In genomic region chr13:41315466-41316047, GRCh38 we compare ENCODE assay signal across 13 cellular contexts. TPM values are rescaled to one million over a fixed set of nuclear protein-coding genes. Genes with fewer than 3 reads are reported as not detected.
DNase-seq lines count a peak whose midpoint lies in the region; ATAC-seq, FAIRE-seq and TF ChIP-seq lines count a peak whose summit lies in the region.
"Had no signal": no experiment of that assay in that cellular context is flagged by ENCODE, and none has a peak within 500 bp of the region (broad histone marks: within the 10 kb centered on the region; RNA-seq: fewer than 3 reads in every experiment).

No MANE protein-coding gene starts in this region.

- H3K4me1 ChIP-seq in iPS-20b (ENCODE audit: insufficient read depth, low read length) (peaks cover 23% of the 10 kb centered on the region), kidney (ENCODE audit: control insufficient read depth in 1 of 2, insufficient read depth in 1 of 2, low read depth in 1 of 2, low read length in 2 of 2) (peaks cover 0 to 6% of the 10 kb centered on the region in 2 donors)

- H3K36me3 ChIP-seq in iPS-20b (ENCODE audit: insufficient read depth, low read depth, low read length) (peaks cover 36% of the 10 kb centered on the region), kidney (ENCODE audit: control insufficient read depth in 1 of 2, insufficient read depth in 2 of 2, low read length in 2 of 2) (peaks cover 0 to under 1% of the 10 kb centered on the region in 2 donors)
- H3K36me3 ChIP-seq: lower lobe of right lung, suprapubic skin had no signal

- no peak overlapping the region for H3K4me3 Mint-ChIP-seq in activated T-helper 1 cell treated with anti-CD3 and anti-CD28 coated beads, Interleukin-12 subunit alpha, Interleukin-12 subunit beta, Interleukin-2, Interleukin-4 antibody, amounts not matched to agents 30 ng/mL and 10 ng/mL and 1 ng/mL, durations not matched to agents 14 hours and 24 hours and 36 hours

- FAIRE-seq in kidney (lab: Jason Lieb, UNC): no peak
- FAIRE-seq: colon had no signal

- no peaks in the 10 kb centered on the region for H3K9me3 Mint-ChIP-seq in activated T-helper 1 cell treated with anti-CD3 and anti-CD28 coated beads, Interleukin-12 subunit alpha, Interleukin-12 subunit beta, Interleukin-2, Interleukin-4 antibody, amounts not matched to agents 30 ng/mL and 10 ng/mL and 1 ng/mL, durations not matched to agents 14 hours and 24 hours and 36 hours

- no peaks in the 10 kb centered on the region for H3K27me3 ChIP-seq in iPS-20b (ENCODE audit: insufficient read depth, low read length)
- H3K27me3 ChIP-seq: suprapubic skin had no signal

- intact Hi-C loops in activated T-helper 1 cell treated with anti-CD3 and anti-CD28 coated beads, Interleukin-12 subunit alpha, Interleukin-12 subunit beta, Interleukin-2, Interleukin-4 antibody, amounts not matched to agents 30 ng/mL and 10 ng/mL and 1 ng/mL, durations not matched to agents 14 hours and 24 hours and 36 hours (cut with micrococcal nuclease): loop anchor here (10.0 kb wide), 1 partner anchor 729 kb away; the partner anchor contains the start of gene DGKH
- intact Hi-C loops in kidney (cut with DNase I): no loop called here

- H3K4me1 Mint-ChIP-seq in activated T-helper 1 cell treated with anti-CD3 and anti-CD28 coated beads, Interleukin-12 subunit alpha, Interleukin-12 subunit beta, Interleukin-2, Interleukin-4 antibody, amounts not matched to agents 30 ng/mL and 10 ng/mL and 1 ng/mL, durations not matched to agents 14 hours and 24 hours and 36 hours (ENCODE audit: low read depth): peaks cover 47% of the 10 kb centered on the region

- ATAC-seq in GM21381 (IDR thresholded peaks at IDR 0.05; ENCODE audit: unreplicated experiment) (no peak), GM21367 (IDR thresholded peaks at IDR 0.05; ENCODE audit: unreplicated experiment) (no peak)
- ATAC-seq: lower lobe of right lung, psoas muscle had no signal

- H3K27ac Mint-ChIP-seq in activated T-helper 1 cell treated with anti-CD3 and anti-CD28 coated beads, Interleukin-12 subunit alpha, Interleukin-12 subunit beta, Interleukin-2, Interleukin-4 antibody, amounts not matched to agents 30 ng/mL and 10 ng/mL and 1 ng/mL, durations not matched to agents 14 hours and 24 hours and 36 hours: peak overlapping the region; percentile 54

- peak overlapping the region; percentile 46; the same call in 1 of the 2 replicates for H3K4me3 ChIP-seq in iPS-20b (ENCODE audit: low read length)
- H3K4me3 ChIP-seq in kidney (ENCODE audit: low read length in 2 of 2): no peak overlapping the region
- H3K4me3 ChIP-seq: lower lobe of right lung, suprapubic skin had no signal

- no peaks in the 10 kb centered on the region for H3K27me3 Mint-ChIP-seq in activated T-helper 1 cell treated with anti-CD3 and anti-CD28 coated beads, Interleukin-12 subunit alpha, Interleukin-12 subunit beta, Interleukin-2, Interleukin-4 antibody, amounts not matched to agents 30 ng/mL and 10 ng/mL and 1 ng/mL, durations not matched to agents 14 hours and 24 hours and 36 hours (ENCODE audit: insufficient read depth)

- no peak for TF ChIP-seq CTCF in AG09319 (IDR thresholded peaks at IDR 0.05; ENCODE audit: low read depth, low read length)
- no peak for TF ChIP-seq CTCF in kidney (IDR thresholded peaks at IDR 0.05; ENCODE audit: borderline replicate concordance, extremely low read depth, insufficient read depth)

- H3K27ac ChIP-seq in iPS-20b (ENCODE audit: low read length): no peak overlapping the region
- H3K27ac ChIP-seq in kidney (ENCODE audit: low read depth in 2 of 2, low read length in 2 of 2): no peak overlapping the region
- H3K27ac ChIP-seq: lower lobe of right lung, suprapubic skin had no signal

- DNase-seq in AG09319 (ENCODE audit: extremely low read depth, low read depth) (peak; percentile 28), EL (peak; percentile 43), kidney (no peak), SKM-1 treated with dmso at 0.1 percent for 144 hours (lab: John Stamatoyannopoulos, UW; ENCODE audit: unreplicated experiment) (no peak)
- DNase-seq in activated T-helper 1 cell treated with anti-CD3 and anti-CD28 coated beads, Interleukin-12 subunit alpha, Interleukin-12 subunit beta, Interleukin-2, Interleukin-4 antibody, amounts not matched to agents 30 ng/mL and 10 ng/mL and 1 ng/mL, durations not matched to agents 14 hours and 24 hours and 36 hours (ENCODE audit: low spot score): no peak
- DNase-seq: lower lobe of right lung, NCI-H1417 had no signal

- H3K9ac ChIP-seq in iPS-20b (ENCODE audit: low read depth, low read length): no peak overlapping the region
- no peak overlapping the region for H3K9ac ChIP-seq in kidney (ENCODE audit: low read length in 2 of 2)

- peaks cover 15% of the 10 kb centered on the region for H3K36me3 Mint-ChIP-seq in activated T-helper 1 cell treated with anti-CD3 and anti-CD28 coated beads, Interleukin-12 subunit alpha, Interleukin-12 subunit beta, Interleukin-2, Interleukin-4 antibody, amounts not matched to agents 30 ng/mL and 10 ng/mL and 1 ng/mL, durations not matched to agents 14 hours and 24 hours and 36 hours (ENCODE audit: low read depth)

- H3K9me3 ChIP-seq in iPS-20b (ENCODE audit: insufficient read depth, low read depth, low read length) (no peaks in the 10 kb centered on the region), kidney (ENCODE audit: control insufficient read depth in 1 of 2, low read length in 2 of 2) (no peaks in the 10 kb centered on the region)
- H3K9me3 ChIP-seq: lower lobe of right lung, psoas muscle, suprapubic skin had no signal

RNA-seq across cellular contexts. Expression of gene NAA16, which starts 4.5 kb away (rescaled TPM):
- total RNA-seq in activated T-helper 1 cell treated with anti-CD3 and anti-CD28 coated beads, Interleukin-12 subunit alpha, Interleukin-12 subunit beta, Interleukin-2, Interleukin-4 antibody, amounts not matched to agents 30 ng/mL and 10 ng/mL and 1 ng/mL, durations not matched to agents 14 hours and 24 hours and 36 hours: 31.9 and 33.4 TPM in 2 replicates
- 22.3 TPM for total RNA-seq in kidney
- 6.4 TPM for polyA plus RNA-seq in kidney (ENCODE audit: insufficient read depth, low read depth, low replicate concordance)

RNA-seq across cellular contexts. Expression of gene MTRF1, which starts 52.2 kb away (rescaled TPM):
- 17.5 and 20.2 TPM in 2 replicates for total RNA-seq in activated T-helper 1 cell treated with anti-CD3 and anti-CD28 coated beads, Interleukin-12 subunit alpha, Interleukin-12 subunit beta, Interleukin-2, Interleukin-4 antibody, amounts not matched to agents 30 ng/mL and 10 ng/mL and 1 ng/mL, durations not matched to agents 14 hours and 24 hours and 36 hours
- 11.8 TPM for total RNA-seq in kidney
- 11.3 TPM for polyA plus RNA-seq in kidney (ENCODE audit: insufficient read depth, low read depth, low replicate concordance)

Comparison
In these comparisons a context has a peak if more than half of its experiments do, and no peak if none do; other contexts are left out.
1. DNase-seq: peak in AG09319 (single experiment) and EL (single experiment); none in activated T-helper 1 cell treated with anti-CD3 and anti-CD28 coated beads, Interleukin-12 subunit alpha, Interleukin-12 subunit beta, Interleukin-2, Interleukin-4 antibody, amounts not matched to agents 30 ng/mL and 10 ng/mL and 1 ng/mL, durations not matched to agents 14 hours and 24 hours and 36 hours (single experiment), kidney (single experiment) and SKM-1 treated with dmso at 0.1 percent for 144 hours (single experiment).